In genomic region chr17:16150251-16150859, GRCh38 we compare ENCODE assay signal across 18 cellular contexts.
DNase-seq lines count a peak whose midpoint lies in the region; ATAC-seq, FAIRE-seq and TF ChIP-seq lines count a peak whose summit lies in the region.
"Had no signal": no experiment of that assay in that cellular context is flagged by ENCODE, and none has a peak within 500 bp of the region (broad histone marks: within the 10 kb centered on the region; RNA-seq: fewer than 3 reads in every experiment).

No MANE protein-coding gene starts in this region.

- H3K4me1 Mint-ChIP-seq in stimulated activated memory B cell treated with anti-CD40 and anti-IgM and Interleukin-4, amounts not matched to agents 10 μg/mL and 1 μg/mL and 100 μg/mL, for 72 hours = no peaks in the 10 kb centered on the region

- ATAC-seq in stimulated activated memory B cell treated with anti-CD40 and anti-IgM and Interleukin-4, amounts not matched to agents 10 μg/mL and 1 μg/mL and 100 μg/mL, for 72 hours = no peak
- no peak for ATAC-seq in GM19395 (IDR thresholded peaks at IDR 0.05; ENCODE audit: unreplicated experiment)

- peaks cover 55% of the 10 kb centered on the region for H3K36me3 Mint-ChIP-seq in stimulated activated memory B cell treated with anti-CD40 and anti-IgM and Interleukin-4, amounts not matched to agents 10 μg/mL and 1 μg/mL and 100 μg/mL, for 72 hours

- peak; percentile 80 for FAIRE-seq in HTR-8/SVneo (lab: Jason Lieb, UNC)
- FAIRE-seq: GM18507 had no signal

- H3K9me3 Mint-ChIP-seq in stimulated activated memory B cell treated with anti-CD40 and anti-IgM and Interleukin-4, amounts not matched to agents 10 μg/mL and 1 μg/mL and 100 μg/mL, for 72 hours = no peaks in the 10 kb centered on the region
- H3K9me3 Mint-ChIP-seq: activated naive CD8-positive, alpha-beta T cell treated with anti-CD3 and anti-CD28 coated beads for 36 hours; H9 had no signal

- H3K27ac ChIP-seq in brain microvascular endothelial cell = peak overlapping the region; percentile 42
- H3K27ac ChIP-seq: hepatocyte, uterus had no signal

- DNase-seq in AG04449 (ENCODE audit: low read depth, low spot score) (peak; percentile 7), HTR-8/SVneo (ENCODE audit: insufficient read length, low spot score) (peak; percentile 21), brain microvascular endothelial cell (peak; percentile 56), kidney tubule cell (ENCODE audit: low spot score) (peak; percentile 29), GM10266 (ENCODE audit: extremely low spot score) (no peak)
- no peak for DNase-seq in activated CD4-positive, alpha-beta T cell treated with anti-CD3 and anti-CD28 coated beads for 48 hours
- DNase-seq: activated naive CD8-positive, alpha-beta T cell treated with anti-CD3 and anti-CD28 coated beads for 36 hours; dorsolateral prefrontal cortex; H9; NCI-H1105; NCI-H446 treated with DMSO at 0.1 percent for 48 hours; stimulated activated CD4-positive, alpha-beta T cell treated with anti-CD3 and anti-CD28 coated beads, Interleukin-15, amount 100 ng/mL, for 24 hours; uterus had no signal

- no peaks in the 10 kb centered on the region for H3K27me3 ChIP-seq in brain microvascular endothelial cell (replicated peaks)
- H3K27me3 ChIP-seq: dorsolateral prefrontal cortex, hepatocyte, uterus had no signal

- no peak for TF ChIP-seq CTCF in AG04449 (IDR thresholded peaks at IDR 0.05; ENCODE audit: insufficient read depth, low read length, missing control alignments)
- no peak for TF ChIP-seq CTCF in brain microvascular endothelial cell (IDR thresholded peaks at IDR 0.05; ENCODE audit: low read depth, low read length, missing control alignments)
- no peak for TF ChIP-seq CTCF in GM10266 (IDR thresholded peaks at IDR 0.05; ENCODE audit: control insufficient read depth, insufficient read depth, low read depth, missing control alignments)

- no peak overlapping the region for H3K27ac Mint-ChIP-seq in stimulated activated memory B cell treated with anti-CD40 and anti-IgM and Interleukin-4, amounts not matched to agents 10 μg/mL and 1 μg/mL and 100 μg/mL, for 72 hours
- H3K27ac Mint-ChIP-seq: activated naive CD8-positive, alpha-beta T cell treated with anti-CD3 and anti-CD28 coated beads for 36 hours had no signal

- H3K4me3 Mint-ChIP-seq in stimulated activated memory B cell treated with anti-CD40 and anti-IgM and Interleukin-4, amounts not matched to agents 10 μg/mL and 1 μg/mL and 100 μg/mL, for 72 hours = no peak overlapping the region
- H3K4me3 Mint-ChIP-seq: activated naive CD8-positive, alpha-beta T cell treated with anti-CD3 and anti-CD28 coated beads for 36 hours; H9 had no signal

- POLR2A ChIA-PET in AG04449 (lab: Yijun Ruan, JAX) = interaction anchor here (0.6 to 1.3 kb wide), 2 partner anchors 15 to 141 kb away, joined by 3 read pairs; no protein-coding TSS in a partner anchor

- in situ Hi-C loops in brain microvascular endothelial cell (cut with HindIII; ENCODE audit: low pct_ligation_motif_present, low sequenced_read_pairs) = no loop called here

- H3K36me3 ChIP-seq in brain microvascular endothelial cell (replicated peaks) = peaks cover 37% of the 10 kb centered on the region
- H3K36me3 ChIP-seq: uterus had no signal

- CTCF ChIA-PET in AG04449 (lab: Yijun Ruan, JAX) = interaction anchor here (1.7 kb wide), 1 partner anchor 214 kb away, joined by 4 read pairs; no protein-coding TSS in a partner anchor

- H3K4me3 ChIP-seq in AG04449 (ENCODE audit: low read depth, low read length) (no peak overlapping the region), brain microvascular endothelial cell (ENCODE audit: low read depth, low read length) (no peak overlapping the region)
- H3K4me3 ChIP-seq: dorsolateral prefrontal cortex, hepatocyte, lung, uterus had no signal

- no peaks in the 10 kb centered on the region for H3K27me3 Mint-ChIP-seq in stimulated activated memory B cell treated with anti-CD40 and anti-IgM and Interleukin-4, amounts not matched to agents 10 μg/mL and 1 μg/mL and 100 μg/mL, for 72 hours
- H3K27me3 Mint-ChIP-seq: activated naive CD8-positive, alpha-beta T cell treated with anti-CD3 and anti-CD28 coated beads for 36 hours had no signal

Comparison
In these comparisons a context has a peak if more than half of its experiments do, and no peak if none do; other contexts are left out.
1. DNase-seq: peak in AG04449 (single experiment), HTR-8/SVneo (single experiment), brain microvascular endothelial cell (single experiment) and kidney tubule cell (single experiment); none in GM10266 (single experiment) and activated CD4-positive, alpha-beta T cell treated with anti-CD3 and anti-CD28 coated beads for 48 hours (single experiment).